ENCODE assay signal across 32 cellular contexts in the genomic region with DNA sequence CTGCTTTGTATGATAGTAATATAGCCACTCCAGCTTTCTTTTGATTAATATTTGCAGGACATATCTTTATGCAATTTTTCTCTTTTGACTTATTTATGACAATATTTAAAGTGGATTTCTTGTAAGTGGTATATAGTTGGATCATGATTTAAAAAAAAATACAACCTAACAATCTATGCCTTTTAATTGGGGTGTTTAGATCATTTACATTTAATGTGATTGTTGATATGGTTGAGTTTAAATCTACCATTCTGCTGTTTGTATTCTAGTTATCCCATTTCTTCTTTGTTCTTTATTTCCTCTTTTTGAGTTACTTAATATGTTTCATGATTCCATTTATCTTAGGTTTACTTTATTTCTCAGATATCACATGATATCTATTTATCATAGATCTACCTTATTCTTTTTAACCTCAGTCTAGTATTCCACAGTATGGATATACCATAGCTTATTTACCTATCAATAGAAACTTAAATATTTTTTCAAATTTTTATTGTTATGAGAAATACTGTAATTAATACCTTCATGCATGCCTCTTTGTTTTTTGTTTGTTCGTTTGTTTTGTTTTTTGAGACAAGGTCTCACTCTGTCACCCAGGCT. TPM values are rescaled to one million over a fixed set of nuclear protein-coding genes. Genes with fewer than 3 reads are reported as not detected.
"Had no signal": no experiment of that assay in that cellular context is flagged by ENCODE, and none has a peak within 500 bp of the region (broad histone marks: within the 10 kb centered on the region; RNA-seq: fewer than 3 reads in every experiment).

No MANE protein-coding gene starts in this region.

- H3K27ac ChIP-seq: brain microvascular endothelial cell, PC-9 had no signal

- H3K4me3 ChIP-seq: PC-9 had no signal

- H3K4me2 ChIP-seq: PC-9 had no signal

- H3K27me3 ChIP-seq: brain microvascular endothelial cell had no signal

- DNase-seq: activated B cell treated with CpG ODN at 0.5 μM for 24 hours; activated CD4-positive, alpha-beta memory T cell treated with anti-CD3 and anti-CD28 coated beads, Interleukin-2, amount 10 ng/mL, durations not matched to agents 7 days and 5 days; activated CD4-positive, alpha-beta T cell treated with anti-CD3 and anti-CD28 coated beads for 48 hours; activated CD4-positive, CD25-positive, alpha-beta regulatory T cell treated with anti-CD3 and anti-CD28 coated beads, Interleukin-2, amount 50 U/mL, for 72 hours; activated CD8-positive, alpha-beta memory T cell treated with anti-CD3 and anti-CD28 coated beads for 24 hours; activated CD8-positive, alpha-beta memory T cell treated with anti-CD3 and anti-CD28 coated beads, Interleukin-2, amount 10 ng/mL, durations not matched to agents 7 days and 5 days; activated CD8-positive, alpha-beta memory T cell treated with anti-CD3 and anti-CD28 coated beads, Interleukin-2, amount 50 U/mL, for 48 hours; activated effector memory CD4-positive, alpha-beta T cell treated with Interleukin-2 at 50 U/mL for 16 hours; activated naive CD4-positive, alpha-beta T cell treated with anti-CD3 and anti-CD28 coated beads, Interleukin-2, amount 50 U/mL, for 16 hours; activated naive CD8-positive, alpha-beta T cell treated with anti-CD3 and anti-CD28 coated beads for 36 hours; activated T-cell treated with anti-CD3 and anti-CD28 coated beads, Interleukin-2, amount 50 U/mL, for 48 hours; amniotic stem cell; aorta; brain microvascular endothelial cell; central memory CD4-positive, alpha-beta T cell; NCI-H1092 treated with DMSO at 0.1 percent for 48 hours; NCI-H1417; NCI-H146; NCI-H187; NCI-H2029 treated with DMSO at 0.1 percent for 48 hours; NCI-H2107; NCI-H2171; NCI-H510A; NCI-H526; NCI-H748 treated with DMSO at 0.1 percent for 48 hours; PC-9; Right ventricle myocardium superior had no signal

- H2AFZ ChIP-seq: PC-9 had no signal

- FAIRE-seq: colon had no signal

- H3K36me3 ChIP-seq: brain microvascular endothelial cell had no signal

- ATAC-seq: activated CD8-positive, alpha-beta memory T cell treated with anti-CD3 and anti-CD28 coated beads, Interleukin-2, amount 10 ng/mL, durations not matched to agents 7 days and 5 days had no signal

RNA-seq across cellular contexts. Expression of a gene that starts 19.3 kb away (rescaled TPM):
- total RNA-seq: activated B cell treated with CpG ODN at 0.5 μM for 24 hours; activated CD4-positive, alpha-beta memory T cell treated with anti-CD3 and anti-CD28 coated beads, Interleukin-2, amount 10 ng/mL, durations not matched to agents 7 days and 5 days; activated CD8-positive, alpha-beta memory T cell treated with anti-CD3 and anti-CD28 coated beads, Interleukin-2, amount 10 ng/mL, durations not matched to agents 7 days and 5 days; activated naive CD8-positive, alpha-beta T cell treated with anti-CD3 and anti-CD28 coated beads for 36 hours; cerebellum; LHCN-M2; M059J; OCI-LY7; PC-9; Right ventricle myocardium superior had no signal
- polyA plus RNA-seq: aorta had no signal

RNA-seq across cellular contexts. Expression of a gene that starts 32.1 kb away (rescaled TPM):
- total RNA-seq: activated B cell treated with CpG ODN at 0.5 μM for 24 hours; activated CD4-positive, alpha-beta memory T cell treated with anti-CD3 and anti-CD28 coated beads, Interleukin-2, amount 10 ng/mL, durations not matched to agents 7 days and 5 days; activated CD8-positive, alpha-beta memory T cell treated with anti-CD3 and anti-CD28 coated beads, Interleukin-2, amount 10 ng/mL, durations not matched to agents 7 days and 5 days; activated naive CD8-positive, alpha-beta T cell treated with anti-CD3 and anti-CD28 coated beads for 36 hours; LHCN-M2; OCI-LY7; PC-9 had no signal
